ENCODE assay signal across 11 cellular contexts in genomic region chr15:37079726-37080125, GRCh38. TPM values are rescaled to one million over a fixed set of nuclear protein-coding genes. Genes with fewer than 3 reads are reported as not detected.
DNase-seq lines count a peak whose midpoint lies in the region; ATAC-seq, FAIRE-seq and TF ChIP-seq lines count a peak whose summit lies in the region.
"Had no signal": no experiment of that assay in that cellular context is flagged by ENCODE, and none has a peak within 500 bp of the region (broad histone marks: within the 10 kb centered on the region; RNA-seq: fewer than 3 reads in every experiment).

No MANE protein-coding gene starts in this region.

- no peaks in the 10 kb centered on the region for H3K27me3 Mint-ChIP-seq in glutamatergic neuron (ENCODE audit: unreplicated experiment)

- no peaks in the 10 kb centered on the region for H3K36me3 Mint-ChIP-seq in glutamatergic neuron (ENCODE audit: unreplicated experiment)

- peaks cover 0 to 4% (median 3%) of the 10 kb centered on the region in 3 donors for H3K4me1 ChIP-seq in pancreas
- H3K4me1 ChIP-seq in transverse colon: peaks cover 0 to 31% (median 0%) of the 10 kb centered on the region in 4 donors

- H3K4me1 Mint-ChIP-seq in glutamatergic neuron (ENCODE audit: low read depth, unreplicated experiment): peaks cover 42% of the 10 kb centered on the region
- H3K4me1 Mint-ChIP-seq: stimulated activated naive CD8-positive, alpha-beta T cell treated with anti-CD3 and anti-CD28 coated beads, Interleukin-15, amount 100 ng/mL, for 72 hours had no signal

- no peak overlapping the region for H3K4me3 ChIP-seq in astrocyte of the spinal cord (ENCODE audit: low read depth, low read length)
- H3K4me3 ChIP-seq in pancreas: no peak overlapping the region
- no peak overlapping the region for H3K4me3 ChIP-seq in transverse colon

- no peaks in the 10 kb centered on the region for H3K27me3 ChIP-seq in pancreas
- no peaks in the 10 kb centered on the region for H3K27me3 ChIP-seq in transverse colon

- WGBS in pancreas, 2 donors: 49 to 52% methylated on average over 6 of the region's 6 CpGs
- 52 to 58% methylated on average over 6 of the region's 6 CpGs for WGBS in transverse colon (ENCODE audit: low coverage in 1 of 2), 2 donors

- H3K9me3 Mint-ChIP-seq in glutamatergic neuron (ENCODE audit: unreplicated experiment): peaks cover 7% of the 10 kb centered on the region
- H3K9me3 Mint-ChIP-seq: stimulated activated naive CD8-positive, alpha-beta T cell treated with anti-CD3 and anti-CD28 coated beads, Interleukin-15, amount 100 ng/mL, for 72 hours had no signal

- H3K27ac Mint-ChIP-seq in glutamatergic neuron (ENCODE audit: unreplicated experiment): peak overlapping the region; percentile 35
- H3K27ac Mint-ChIP-seq: stimulated activated naive CD8-positive, alpha-beta T cell treated with anti-CD3 and anti-CD28 coated beads, Interleukin-15, amount 100 ng/mL, for 72 hours had no signal

- in situ Hi-C loops in astrocyte of the spinal cord (cut with HindIII; ENCODE audit: low sequenced_read_pairs) (no loop called here), transverse colon (cut with MboI; ENCODE audit: low pct_ligation_motif_present in 1 of 4, low pct_unique_long_range_greater_than_20kb in 1 of 4, low sequenced_read_pairs in 3 of 4) (no loop called here)

- intact Hi-C loops in pancreas (cut with DNase I): no loop called here
- intact Hi-C loops in transverse colon (cut with DNase I; ENCODE audit: low total_unique reads): no loop called here

- TF ChIP-seq CTCF in astrocyte of the spinal cord (IDR thresholded peaks at IDR 0.05; ENCODE audit: low read depth, low read length) (no peak), glutamatergic neuron (IDR thresholded peaks at IDR 0.05; ENCODE audit: partially characterized antibody, unreplicated experiment) (no peak), pancreas (IDR thresholded peaks at IDR 0.05) (no peak), transverse colon (IDR thresholded peaks at IDR 0.05) (no peak)

- peak overlapping the region in 2 of 4 donors; percentile 15 to 54 for H3K27ac ChIP-seq in pancreas
- H3K27ac ChIP-seq in transverse colon: peak overlapping the region in 2 of 4 donors; percentile 7 to 9

- H3K9me3 ChIP-seq in pancreas: no peaks in the 10 kb centered on the region
- no peaks in the 10 kb centered on the region for H3K9me3 ChIP-seq in transverse colon

- H3K36me3 ChIP-seq in pancreas (peaks cover 0 to 3% (median 0%) of the 10 kb centered on the region in 3 donors), transverse colon (no peaks in the 10 kb centered on the region)

- ATAC-seq in pancreas: peak in 3 of 4 donors; percentile 60 to 68 (median 63)
- no peak for ATAC-seq in GM19455 (IDR thresholded peaks at IDR 0.05; ENCODE audit: unreplicated experiment)
- ATAC-seq: stimulated activated naive CD8-positive, alpha-beta T cell treated with anti-CD3 and anti-CD28 coated beads, Interleukin-15, amount 100 ng/mL, for 72 hours had no signal

- DNase-seq in H54 (ENCODE audit: insufficient read length, low spot score) (no peak), astrocyte of the spinal cord (ENCODE audit: low read depth, low spot score) (peak; percentile 70), glutamatergic neuron (no peak), pancreas (no peak), transverse colon (no peak), DMS79 (lab: John Stamatoyannopoulos, UW) (no peak), occipital lobe (lab: John Stamatoyannopoulos, UW) (no peak)
- DNase-seq: activated CD4-positive, alpha-beta T cell treated with anti-CD3 and anti-CD28 coated beads, Interleukin-2, amount 50 U/mL, for 1 hour; retina; stimulated activated naive CD8-positive, alpha-beta T cell treated with anti-CD3 and anti-CD28 coated beads, Interleukin-15, amount 100 ng/mL, for 72 hours had no signal

- TF ChIP-seq POLR2A in H54 (IDR thresholded peaks at IDR 0.05; ENCODE audit: low read depth, low read length) (no peak), transverse colon (IDR thresholded peaks at IDR 0.05) (no peak)

- peak overlapping the region; percentile 40 for H3K4me3 Mint-ChIP-seq in glutamatergic neuron (ENCODE audit: unreplicated experiment)
- H3K4me3 Mint-ChIP-seq: stimulated activated naive CD8-positive, alpha-beta T cell treated with anti-CD3 and anti-CD28 coated beads, Interleukin-15, amount 100 ng/mL, for 72 hours had no signal

- FAIRE-seq in H54 (lab: Jason Lieb, UNC) (peak; percentile 43), pancreas (lab: Jason Lieb, UNC) (no peak)

- no peak for TF ChIP-seq EP300 in transverse colon (IDR thresholded peaks at IDR 0.05; ENCODE audit: low read depth)

RNA-seq across cellular contexts. Expression of gene MEIS2, which starts 20.6 kb away (rescaled TPM):
- total RNA-seq in glutamatergic neuron (ENCODE audit: unreplicated experiment) (6.0 TPM), pancreas (10 to 100 TPM in 5 of 6 donors, 1 to 10 TPM in 1; 9.1 to 24.1 (median 14.8) TPM), transverse colon (10 to 100 TPM; 16.5 to 43.4 (median 32.7) TPM), occipital lobe (151 TPM)
- 10 to 100 TPM; 10.7 to 30.5 TPM for polyA plus RNA-seq in pancreas
